ENCODE assay signal across 12 cellular contexts in the genomic region with DNA sequence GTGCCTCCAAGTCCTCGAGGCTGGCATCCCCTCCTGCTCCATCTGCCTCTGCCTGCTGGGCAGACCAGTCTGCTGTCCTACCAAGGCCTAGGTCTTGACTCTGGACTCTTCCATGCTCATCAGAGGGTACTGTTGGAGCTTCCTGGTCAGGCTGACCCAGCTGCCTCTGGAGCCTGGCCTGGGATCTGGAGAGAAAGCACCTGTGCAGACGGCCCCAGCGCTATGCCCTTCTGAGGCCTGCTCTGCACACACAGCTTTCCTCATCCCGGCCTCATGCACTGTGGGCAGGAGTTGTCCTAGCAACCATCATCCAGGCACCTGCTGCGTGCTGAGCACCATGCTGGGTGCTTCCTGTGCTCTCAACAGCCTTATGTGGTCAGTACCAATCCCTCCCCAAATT.
"Had no signal": no experiment of that assay in that cellular context is flagged by ENCODE, and none has a peak within 500 bp of the region (broad histone marks: within the 10 kb centered on the region; RNA-seq: fewer than 3 reads in every experiment).

No MANE protein-coding gene starts in this region.

- H3K27ac ChIP-seq: colonic mucosa, hepatocyte, suprapubic skin had no signal

- DNase-seq: activated CD4-positive, alpha-beta T cell treated with anti-CD3 and anti-CD28 coated beads for 48 hours; activated CD8-positive, alpha-beta memory T cell treated with anti-CD3 and anti-CD28 coated beads, Interleukin-2, amount 50 U/mL, for 4 hours; activated CD8-positive, alpha-beta T cell treated with anti-CD3 and anti-CD28 coated beads, Interleukin-2, amount 10 ng/mL, durations not matched to agents 7 days and 5 days; activated gamma-delta T cell; activated T-cell treated with anti-CD3 and anti-CD28 coated beads, Interleukin-2, amount 50 U/mL, for 48 hours; caudate nucleus; colonic mucosa; mesendoderm; nucleus accumbens; trophoblast cell had no signal

- H3K4me2 ChIP-seq: hepatocyte had no signal

- H3K9me3 ChIP-seq: colonic mucosa had no signal

- H2AFZ ChIP-seq: hepatocyte had no signal

- H3K27me3 ChIP-seq: colonic mucosa, hepatocyte had no signal

- H3K4me3 ChIP-seq: colonic mucosa, hepatocyte, suprapubic skin had no signal

- H3K36me3 ChIP-seq: colonic mucosa, suprapubic skin had no signal
